34 cellular contexts compared by ENCODE assay signal in the genomic region with DNA sequence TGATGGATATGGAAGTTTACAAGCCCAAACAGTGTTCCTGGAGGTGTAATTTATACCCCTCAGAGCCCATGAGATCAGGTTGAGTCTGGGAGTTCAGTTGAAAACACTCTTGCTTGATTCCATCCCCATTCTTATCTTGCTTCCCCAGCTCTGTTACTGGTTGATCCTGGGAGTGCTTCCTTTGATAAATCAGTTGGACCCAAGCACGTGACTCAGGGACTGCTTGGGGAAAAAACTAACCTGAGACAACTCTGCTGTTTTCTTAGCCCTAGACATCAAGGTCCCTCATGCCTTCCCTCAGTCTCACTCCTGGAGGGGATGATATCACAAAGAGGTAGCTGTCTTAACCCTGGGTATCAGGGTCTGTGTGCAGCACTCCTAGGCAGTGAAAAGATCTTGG. TPM values are rescaled to one million over a fixed set of nuclear protein-coding genes. Genes with fewer than 3 reads are reported as not detected.
"Had no signal": no experiment of that assay in that cellular context is flagged by ENCODE, and none has a peak within 500 bp of the region (broad histone marks: within the 10 kb centered on the region; RNA-seq: fewer than 3 reads in every experiment).

No MANE protein-coding gene starts in this region.

- H3K36me3 ChIP-seq: ascending aorta had no signal

- H3K27ac ChIP-seq: ascending aorta, VCaP had no signal

- H3K9me3 Mint-ChIP-seq: activated B cell treated with CpG ODN at 0.5 μM for 24 hours; activated CD4-positive, alpha-beta memory T cell treated with anti-CD3 and anti-CD28 coated beads, Interleukin-2, amount 10 ng/mL, durations not matched to agents 7 days and 5 days; activated CD4-positive, alpha-beta T cell treated with anti-CD3 and anti-CD28 coated beads, Interleukin-2, amount 10 ng/mL, durations not matched to agents 7 days and 5 days; activated naive CD4-positive, alpha-beta T cell treated with anti-CD3 and anti-CD28 coated beads, Interleukin-2, amount 10 ng/mL, durations not matched to agents 7 days and 5 days; activated naive CD4-positive, alpha-beta T cell treated with anti-CD3 and anti-CD28 coated beads, Interleukin-2, amount 50 U/mL, for 24 hours; activated naive CD8-positive, alpha-beta T cell treated with anti-CD3 and anti-CD28 coated beads, Interleukin-2, amount 10 ng/mL, durations not matched to agents 7 days and 5 days; activated naive CD8-positive, alpha-beta T cell treated with anti-CD3 and anti-CD28 coated beads, Interleukin-2, amount 50 U/mL, for 24 hours; activated T-cell treated with anti-CD3 and anti-CD28 coated beads, Interleukin-2, amount 50 U/mL, for 24 hours; activated T-helper 2 cell treated with anti-CD3 and anti-CD28 coated beads, Interferon-gamma antibody, Interleukin-2, Interleukin-4, amounts not matched to agents 10 μg/mL and 5 μg/mL and 100 μg/mL, durations not matched to agents 14 hours and 24 hours and 36 hours; T-helper 1 cell treated with Interleukin-12 subunit alpha and Interleukin-12 subunit beta and Interleukin-4 antibody, amounts not matched to agents 30 μg/mL and 1 μg/mL, for 36 hours; T-helper 2 cell treated with Interferon-gamma antibody and Interleukin-4, amounts not matched to agents 5 μg/mL and 100 μg/mL, for 36 hours had no signal

- DNase-seq: activated B cell treated with CpG ODN at 0.5 μM for 24 hours; activated CD4-positive, alpha-beta memory T cell treated with anti-CD3 and anti-CD28 coated beads, Interleukin-2, amount 10 ng/mL, durations not matched to agents 7 days and 5 days; activated CD4-positive, alpha-beta T cell treated with anti-CD3 and anti-CD28 coated beads for 48 hours; activated CD4-positive, alpha-beta T cell treated with anti-CD3 and anti-CD28 coated beads, Interleukin-2, amount 10 ng/mL, durations not matched to agents 7 days and 5 days; activated CD4-positive, alpha-beta T cell treated with anti-CD3 and anti-CD28 coated beads, Interleukin-2, amount 50 U/mL, for 48 hours; activated CD4-positive, CD25-positive, alpha-beta regulatory T cell treated with anti-CD3 and anti-CD28 coated beads, Interleukin-2, amount 50 U/mL, for 72 hours; activated CD8-positive, alpha-beta memory T cell treated with anti-CD3 and anti-CD28 coated beads for 24 hours; activated CD8-positive, alpha-beta memory T cell treated with anti-CD3 and anti-CD28 coated beads, Interleukin-2, amount 10 ng/mL, durations not matched to agents 7 days and 5 days; activated CD8-positive, alpha-beta memory T cell treated with anti-CD3 and anti-CD28 coated beads, Interleukin-2, amount 50 U/mL, for 48 hours; activated CD8-positive, alpha-beta T cell treated with anti-CD3 and anti-CD28 coated beads, Interleukin-2, amount 10 ng/mL, durations not matched to agents 7 days and 5 days; activated effector memory CD4-positive, alpha-beta T cell treated with Interleukin-2 at 50 U/mL for 16 hours; activated gamma-delta T cell; activated naive CD4-positive, alpha-beta T cell treated with anti-CD3 and anti-CD28 coated beads, Interleukin-2, amount 10 ng/mL, durations not matched to agents 7 days and 5 days; activated naive CD4-positive, alpha-beta T cell treated with Interleukin-2 at 50 U/mL for 16 hours; activated naive CD8-positive, alpha-beta T cell treated with anti-CD3 and anti-CD28 coated beads, Interleukin-2, amount 10 ng/mL, durations not matched to agents 7 days and 5 days; activated naive CD8-positive, alpha-beta T cell treated with anti-CD3 and anti-CD28 coated beads, Interleukin-2, amount 50 U/mL, for 24 hours; activated T-cell treated with anti-CD3 and anti-CD28 coated beads, Interleukin-2, amount 50 U/mL, for 24 hours; activated T-cell treated with anti-CD3 and anti-CD28 coated beads, Interleukin-2, amount 50 U/mL, for 48 hours; amygdala; anterior cingulate cortex; central memory CD4-positive, alpha-beta T cell; T-helper 1 cell; T-helper 2 cell; T-helper 9 cell had no signal

- H3K27ac Mint-ChIP-seq: activated B cell treated with CpG ODN at 0.5 μM for 24 hours; activated CD4-positive, alpha-beta memory T cell treated with anti-CD3 and anti-CD28 coated beads, Interleukin-2, amount 10 ng/mL, durations not matched to agents 7 days and 5 days; activated CD4-positive, alpha-beta T cell treated with anti-CD3 and anti-CD28 coated beads, Interleukin-2, amount 10 ng/mL, durations not matched to agents 7 days and 5 days; activated CD8-positive, alpha-beta memory T cell treated with anti-CD3 and anti-CD28 coated beads, Interleukin-2, amount 10 ng/mL, durations not matched to agents 7 days and 5 days; activated CD8-positive, alpha-beta T cell treated with anti-CD3 and anti-CD28 coated beads, Interleukin-2, amount 10 ng/mL, durations not matched to agents 7 days and 5 days; activated naive CD4-positive, alpha-beta T cell treated with anti-CD3 and anti-CD28 coated beads, Interleukin-2, amount 10 ng/mL, durations not matched to agents 7 days and 5 days; activated naive CD4-positive, alpha-beta T cell treated with anti-CD3 and anti-CD28 coated beads, Interleukin-2, amount 50 U/mL, for 24 hours; activated naive CD8-positive, alpha-beta T cell; activated naive CD8-positive, alpha-beta T cell treated with anti-CD3 and anti-CD28 coated beads, Interleukin-2, amount 10 ng/mL, durations not matched to agents 7 days and 5 days; activated naive CD8-positive, alpha-beta T cell treated with anti-CD3 and anti-CD28 coated beads, Interleukin-2, amount 50 U/mL, for 24 hours; activated T-cell treated with anti-CD3 and anti-CD28 coated beads, Interleukin-2, amount 50 U/mL, for 24 hours; activated T-helper 2 cell treated with anti-CD3 and anti-CD28 coated beads, Interferon-gamma antibody, Interleukin-2, Interleukin-4, amounts not matched to agents 10 μg/mL and 5 μg/mL and 100 μg/mL, durations not matched to agents 14 hours and 24 hours and 36 hours; brain; T-helper 1 cell treated with Interleukin-12 subunit alpha and Interleukin-12 subunit beta and Interleukin-4 antibody, amounts not matched to agents 30 μg/mL and 1 μg/mL, for 36 hours; T-helper 2 cell treated with Interferon-gamma antibody and Interleukin-4, amounts not matched to agents 5 μg/mL and 100 μg/mL, for 36 hours had no signal

- H3K4me3 ChIP-seq: ascending aorta had no signal

- H3K27me3 ChIP-seq: ascending aorta had no signal

- H3K4me1 Mint-ChIP-seq: activated B cell treated with CpG ODN at 0.5 μM for 24 hours; activated CD4-positive, alpha-beta memory T cell treated with anti-CD3 and anti-CD28 coated beads, Interleukin-2, amount 10 ng/mL, durations not matched to agents 7 days and 5 days; activated CD4-positive, alpha-beta T cell treated with anti-CD3 and anti-CD28 coated beads, Interleukin-2, amount 10 ng/mL, durations not matched to agents 7 days and 5 days; activated CD8-positive, alpha-beta memory T cell treated with anti-CD3 and anti-CD28 coated beads, Interleukin-2, amount 10 ng/mL, durations not matched to agents 7 days and 5 days; activated naive CD4-positive, alpha-beta T cell treated with anti-CD3 and anti-CD28 coated beads, Interleukin-2, amount 10 ng/mL, durations not matched to agents 7 days and 5 days; activated naive CD4-positive, alpha-beta T cell treated with anti-CD3 and anti-CD28 coated beads, Interleukin-2, amount 50 U/mL, for 24 hours; activated naive CD8-positive, alpha-beta T cell treated with anti-CD3 and anti-CD28 coated beads, Interleukin-2, amount 10 ng/mL, durations not matched to agents 7 days and 5 days; activated naive CD8-positive, alpha-beta T cell treated with anti-CD3 and anti-CD28 coated beads, Interleukin-2, amount 50 U/mL, for 24 hours had no signal

- ATAC-seq: activated CD8-positive, alpha-beta memory T cell treated with anti-CD3 and anti-CD28 coated beads, Interleukin-2, amount 10 ng/mL, durations not matched to agents 7 days and 5 days; activated CD8-positive, alpha-beta T cell treated with anti-CD3 and anti-CD28 coated beads, Interleukin-2, amount 10 ng/mL, durations not matched to agents 7 days and 5 days; activated naive CD8-positive, alpha-beta T cell treated with anti-CD3 and anti-CD28 coated beads, Interleukin-2, amount 50 U/mL, for 24 hours had no signal

- H3K4me1 ChIP-seq: ascending aorta had no signal

- H3K9me3 ChIP-seq: ascending aorta had no signal

- H3K36me3 Mint-ChIP-seq: activated CD8-positive, alpha-beta memory T cell treated with anti-CD3 and anti-CD28 coated beads, Interleukin-2, amount 10 ng/mL, durations not matched to agents 7 days and 5 days; activated naive CD4-positive, alpha-beta T cell treated with anti-CD3 and anti-CD28 coated beads, Interleukin-2, amount 10 ng/mL, durations not matched to agents 7 days and 5 days; activated naive CD8-positive, alpha-beta T cell; activated naive CD8-positive, alpha-beta T cell treated with anti-CD3 and anti-CD28 coated beads, Interleukin-2, amount 10 ng/mL, durations not matched to agents 7 days and 5 days; brain had no signal

- FAIRE-seq: colon, TTC549 had no signal

- H3K4me3 Mint-ChIP-seq: activated B cell treated with CpG ODN at 0.5 μM for 24 hours; activated CD4-positive, alpha-beta memory T cell treated with anti-CD3 and anti-CD28 coated beads, Interleukin-2, amount 10 ng/mL, durations not matched to agents 7 days and 5 days; activated CD4-positive, alpha-beta T cell treated with anti-CD3 and anti-CD28 coated beads, Interleukin-2, amount 10 ng/mL, durations not matched to agents 7 days and 5 days; activated CD8-positive, alpha-beta memory T cell treated with anti-CD3 and anti-CD28 coated beads, Interleukin-2, amount 10 ng/mL, durations not matched to agents 7 days and 5 days; activated CD8-positive, alpha-beta T cell treated with anti-CD3 and anti-CD28 coated beads, Interleukin-2, amount 10 ng/mL, durations not matched to agents 7 days and 5 days; activated naive CD4-positive, alpha-beta T cell treated with anti-CD3 and anti-CD28 coated beads, Interleukin-2, amount 10 ng/mL, durations not matched to agents 7 days and 5 days; activated naive CD4-positive, alpha-beta T cell treated with anti-CD3 and anti-CD28 coated beads, Interleukin-2, amount 50 U/mL, for 24 hours; activated naive CD8-positive, alpha-beta T cell; activated naive CD8-positive, alpha-beta T cell treated with anti-CD3 and anti-CD28 coated beads, Interleukin-2, amount 10 ng/mL, durations not matched to agents 7 days and 5 days; activated naive CD8-positive, alpha-beta T cell treated with anti-CD3 and anti-CD28 coated beads, Interleukin-2, amount 50 U/mL, for 24 hours; activated T-cell treated with anti-CD3 and anti-CD28 coated beads, Interleukin-2, amount 50 U/mL, for 24 hours; brain; T-helper 1 cell treated with Interleukin-12 subunit alpha and Interleukin-12 subunit beta and Interleukin-4 antibody, amounts not matched to agents 30 μg/mL and 1 μg/mL, for 36 hours; T-helper 2 cell treated with Interferon-gamma antibody and Interleukin-4, amounts not matched to agents 5 μg/mL and 100 μg/mL, for 36 hours had no signal

RNA-seq across cellular contexts. Expression of gene SLC1A2, which starts 35.0 kb away (rescaled TPM):
- total RNA-seq: activated B cell treated with CpG ODN at 0.5 μM for 24 hours; activated CD4-positive, alpha-beta memory T cell treated with anti-CD3 and anti-CD28 coated beads, Interleukin-2, amount 10 ng/mL, durations not matched to agents 7 days and 5 days; activated CD4-positive, alpha-beta T cell treated with anti-CD3 and anti-CD28 coated beads, Interleukin-2, amount 10 ng/mL, durations not matched to agents 7 days and 5 days; activated CD8-positive, alpha-beta memory T cell treated with anti-CD3 and anti-CD28 coated beads, Interleukin-2, amount 10 ng/mL, durations not matched to agents 7 days and 5 days; activated CD8-positive, alpha-beta T cell treated with anti-CD3 and anti-CD28 coated beads, Interleukin-2, amount 10 ng/mL, durations not matched to agents 7 days and 5 days; activated naive CD8-positive, alpha-beta T cell treated with anti-CD3 and anti-CD28 coated beads, Interleukin-2, amount 10 ng/mL, durations not matched to agents 7 days and 5 days; activated T-helper 2 cell treated with anti-CD3 and anti-CD28 coated beads, Interferon-gamma antibody, Interleukin-2, Interleukin-4, amounts not matched to agents 10 μg/mL and 5 μg/mL and 100 μg/mL, durations not matched to agents 14 hours and 24 hours and 36 hours had no signal
